In genomic region chr3:127779747-127780146, GRCh38 we compare ENCODE assay signal across 12 cellular contexts. TPM values are rescaled to one million over a fixed set of nuclear protein-coding genes. Genes with fewer than 3 reads are reported as not detected.
DNase-seq lines count a peak whose midpoint lies in the region; ATAC-seq and TF ChIP-seq lines count a peak whose summit lies in the region.
"Had no signal": no experiment of that assay in that cellular context is flagged by ENCODE, and none has a peak within 500 bp of the region (broad histone marks: within the 10 kb centered on the region; RNA-seq: fewer than 3 reads in every experiment).

No MANE protein-coding gene starts in this region.

- H3K27me3 ChIP-seq in MG63 (no peaks in the 10 kb centered on the region), dorsolateral prefrontal cortex (no peaks in the 10 kb centered on the region), stomach (no peaks in the 10 kb centered on the region)

- CTCF ChIA-PET in activated CD4-positive, alpha-beta memory T cell treated with anti-CD3 and anti-CD28 coated beads for 36 hours (lab: Charles Lee): interaction anchor here (0.9 kb wide), 1 partner anchor 205 kb away, joined by 3 read pairs; no protein-coding TSS in a partner anchor
- CTCF ChIA-PET in activated CD4-positive, alpha-beta memory T cell treated with anti-CD3 and anti-CD28 coated beads, Interleukin-2, amount 10 ng/mL, durations not matched to agents 7 days and 5 days (lab: Charles Lee): no interaction called here

- peaks cover 47% of the 10 kb centered on the region for H3K36me3 ChIP-seq in MG63
- peaks cover 0 to 5% (median 2%) of the 10 kb centered on the region in 4 donors for H3K36me3 ChIP-seq in stomach

- TF ChIP-seq POLR2A in stomach (IDR thresholded peaks at IDR 0.05): no peak

- no peak overlapping the region for H3K4me3 Mint-ChIP-seq in activated CD4-positive, alpha-beta memory T cell treated with anti-CD3 and anti-CD28 coated beads for 36 hours
- no peak overlapping the region for H3K4me3 Mint-ChIP-seq in activated CD4-positive, alpha-beta memory T cell treated with anti-CD3 and anti-CD28 coated beads, Interleukin-2, amount 10 ng/mL, durations not matched to agents 7 days and 5 days
- H3K4me3 Mint-ChIP-seq: activated naive CD4-positive, alpha-beta T cell treated with anti-CD3 and anti-CD28 coated beads, Interleukin-2, amount 50 U/mL, for 24 hours; CD4-positive, CD25-positive, alpha-beta regulatory T cell; GM23338 had no signal

- POLR2A ChIA-PET in activated CD4-positive, alpha-beta memory T cell treated with anti-CD3 and anti-CD28 coated beads for 36 hours (lab: Charles Lee): no interaction called here
- POLR2A ChIA-PET in activated CD4-positive, alpha-beta memory T cell treated with anti-CD3 and anti-CD28 coated beads, Interleukin-2, amount 10 ng/mL, durations not matched to agents 7 days and 5 days (lab: Charles Lee): no interaction called here

- intact Hi-C loops in activated CD4-positive, alpha-beta memory T cell treated with anti-CD3 and anti-CD28 coated beads for 36 hours (cut with micrococcal nuclease): no loop called here
- intact Hi-C loops in dorsolateral prefrontal cortex (cut with DNase I) (loop anchor here in 1 of 2 donors (10.0 kb wide), 1 partner anchor 135 kb away; the partner anchor contains the start of gene KBTBD12), stomach (cut with DNase I; ENCODE audit: low total_unique reads) (no loop called here)

- H3K9me3 Mint-ChIP-seq in activated CD4-positive, alpha-beta memory T cell treated with anti-CD3 and anti-CD28 coated beads for 36 hours: peaks cover 2% of the 10 kb centered on the region
- peaks cover 2% of the 10 kb centered on the region for H3K9me3 Mint-ChIP-seq in activated CD4-positive, alpha-beta memory T cell treated with anti-CD3 and anti-CD28 coated beads, Interleukin-2, amount 10 ng/mL, durations not matched to agents 7 days and 5 days
- H3K9me3 Mint-ChIP-seq: activated naive CD4-positive, alpha-beta T cell treated with anti-CD3 and anti-CD28 coated beads, Interleukin-2, amount 50 U/mL, for 24 hours had no signal

- TF ChIP-seq CTCF in dorsolateral prefrontal cortex (IDR thresholded peaks at IDR 0.05 in 54 of 56, conservative IDR thresholded peaks at IDR 0.05 in 2 of 56; ENCODE audit: low read depth in 1 of 56, partially characterized antibody in 56 of 56): no peak
- TF ChIP-seq CTCF in stomach (IDR thresholded peaks at IDR 0.05): no peak

- no peak for ATAC-seq in GM21528 (IDR thresholded peaks at IDR 0.05; ENCODE audit: low FRiP score, unreplicated experiment)
- ATAC-seq: GM23338, Panc1 had no signal

- H3K4me3 ChIP-seq in MG63 (no peak overlapping the region), dorsolateral prefrontal cortex (no peak overlapping the region), stomach (no peak overlapping the region)
- H3K4me3 ChIP-seq: GM23338 had no signal

- no peak overlapping the region for H3K27ac Mint-ChIP-seq in activated CD4-positive, alpha-beta memory T cell treated with anti-CD3 and anti-CD28 coated beads for 36 hours
- no peak overlapping the region for H3K27ac Mint-ChIP-seq in activated CD4-positive, alpha-beta memory T cell treated with anti-CD3 and anti-CD28 coated beads, Interleukin-2, amount 10 ng/mL, durations not matched to agents 7 days and 5 days
- H3K27ac Mint-ChIP-seq: activated naive CD4-positive, alpha-beta T cell treated with anti-CD3 and anti-CD28 coated beads, Interleukin-2, amount 50 U/mL, for 24 hours; CD4-positive, CD25-positive, alpha-beta regulatory T cell; GM23338 had no signal

- H3K27ac ChIP-seq in dorsolateral prefrontal cortex (peak overlapping the region in 50 of 59 donors; percentile 8 to 96 (median 68)), stomach (peak overlapping the region in 4 of 5 donors; percentile 18 to 63 (median 55))

- no peak for TF ChIP-seq EP300 in stomach (IDR thresholded peaks at IDR 0.05)

- no peaks in the 10 kb centered on the region for H3K4me1 Mint-ChIP-seq in activated CD4-positive, alpha-beta memory T cell treated with anti-CD3 and anti-CD28 coated beads for 36 hours (ENCODE audit: low read depth)
- peaks cover 6% of the 10 kb centered on the region for H3K4me1 Mint-ChIP-seq in activated CD4-positive, alpha-beta memory T cell treated with anti-CD3 and anti-CD28 coated beads, Interleukin-2, amount 10 ng/mL, durations not matched to agents 7 days and 5 days
- H3K4me1 Mint-ChIP-seq: CD4-positive, CD25-positive, alpha-beta regulatory T cell had no signal

- H3K9me3 ChIP-seq in MG63: no peaks in the 10 kb centered on the region; the same call in 1 of the 2 replicates
- H3K9me3 ChIP-seq in stomach: no peaks in the 10 kb centered on the region

- peaks cover 16 to 61% (median 38%) of the 10 kb centered on the region in 4 donors for H3K4me1 ChIP-seq in stomach

- peak; percentile 18 for DNase-seq in activated CD4-positive, alpha-beta memory T cell treated with anti-CD3 and anti-CD28 coated beads for 36 hours
- DNase-seq in activated CD4-positive, alpha-beta memory T cell treated with anti-CD3 and anti-CD28 coated beads, Interleukin-2, amount 10 ng/mL, durations not matched to agents 7 days and 5 days: no peak
- peak; percentile 37 for DNase-seq in MG63
- DNase-seq in dorsolateral prefrontal cortex: no peak
- no peak for DNase-seq in stomach
- no peak for DNase-seq in NCI-H1092 treated with DMSO at 0.1 percent for 48 hours (lab: John Stamatoyannopoulos, UW)
- DNase-seq in activated naive CD4-positive, alpha-beta T cell treated with Interleukin-2 at 50 U/mL for 16 hours: no peak

- WGBS in stomach, 5 donors: 57 to 70% (median 67%) methylated on average over 3 of the region's 3 CpGs

- H3K36me3 Mint-ChIP-seq in activated CD4-positive, alpha-beta memory T cell treated with anti-CD3 and anti-CD28 coated beads for 36 hours: no peaks in the 10 kb centered on the region
- peaks cover 2% of the 10 kb centered on the region for H3K36me3 Mint-ChIP-seq in activated CD4-positive, alpha-beta memory T cell treated with anti-CD3 and anti-CD28 coated beads, Interleukin-2, amount 10 ng/mL, durations not matched to agents 7 days and 5 days (ENCODE audit: low read depth)
- H3K36me3 Mint-ChIP-seq: CD4-positive, CD25-positive, alpha-beta regulatory T cell had no signal

- no peaks in the 10 kb centered on the region for H3K27me3 Mint-ChIP-seq in activated CD4-positive, alpha-beta memory T cell treated with anti-CD3 and anti-CD28 coated beads for 36 hours
- peaks cover 4% of the 10 kb centered on the region for H3K27me3 Mint-ChIP-seq in activated CD4-positive, alpha-beta memory T cell treated with anti-CD3 and anti-CD28 coated beads, Interleukin-2, amount 10 ng/mL, durations not matched to agents 7 days and 5 days

RNA-seq across cellular contexts. Expression of gene MGLL, which starts 42.6 kb away (rescaled TPM):
- total RNA-seq in activated CD4-positive, alpha-beta memory T cell treated with anti-CD3 and anti-CD28 coated beads for 36 hours: under 1 TPM; 0.31 to 0.41 TPM
- 1 to 10 TPM; 1.5 to 1.7 TPM for total RNA-seq in activated CD4-positive, alpha-beta memory T cell treated with anti-CD3 and anti-CD28 coated beads, Interleukin-2, amount 10 ng/mL, durations not matched to agents 7 days and 5 days
- total RNA-seq in MG63 (2014; rRNA removed; shearing (Covaris generic); ENCODE audit: low replicate concordance): 28.8 and 29.0 TPM in 2 replicates
- 100 to 1,000 TPM in 117 of 120 experiments, 10 to 100 TPM in 3; 73.9 to 334 (median 144) TPM for total RNA-seq in dorsolateral prefrontal cortex
- total RNA-seq in stomach: 100 to 1,000 TPM in 1 of 5 donors, 10 to 100 TPM in 4; 10.5 to 118 (median 55.1) TPM
- polyA plus RNA-seq in stomach: 10 to 100 TPM; 17.3 to 50.9 (median 25.0) TPM

Comparison
In these comparisons a context has a peak if more than half of its experiments do, and no peak if none do; other contexts are left out.
1. DNase-seq: peak in activated CD4-positive, alpha-beta memory T cell treated with anti-CD3 and anti-CD28 coated beads for 36 hours (single experiment) and MG63 (single experiment); none in activated CD4-positive, alpha-beta memory T cell treated with anti-CD3 and anti-CD28 coated beads, Interleukin-2, amount 10 ng/mL, durations not matched to agents 7 days and 5 days (single experiment), dorsolateral prefrontal cortex (0 of 10), stomach (single experiment), NCI-H1092 treated with DMSO at 0.1 percent for 48 hours (single experiment) and activated naive CD4-positive, alpha-beta T cell treated with Interleukin-2 at 50 U/mL for 16 hours (single experiment).
2. RNA of gene MGLL, which starts 42.6 kb away (total RNA-seq): 73.9 to 334 TPM in dorsolateral prefrontal cortex, 10.5 to 118 TPM in stomach and 28.8 to 29.0 TPM in MG63; 1.5 to 1.7 TPM in activated CD4-positive, alpha-beta memory T cell treated with anti-CD3 and anti-CD28 coated beads, Interleukin-2, amount 10 ng/mL, durations not matched to agents 7 days and 5 days and 0.31 to 0.41 TPM in activated CD4-positive, alpha-beta memory T cell treated with anti-CD3 and anti-CD28 coated beads for 36 hours; every median in the first group is over 4 times any median in the second.